In genomic region chr1:231550448-231550781, GRCh38 we compare ENCODE assay signal across 8 cellular contexts. TPM values are rescaled to one million over a fixed set of nuclear protein-coding genes. Genes with fewer than 3 reads are reported as not detected.
DNase-seq lines count a peak whose midpoint lies in the region; ATAC-seq and TF ChIP-seq lines count a peak whose summit lies in the region.

No MANE protein-coding gene starts in this region.

- no peaks in the 10 kb centered on the region for H3K36me3 ChIP-seq in cardiac muscle cell
- no peaks in the 10 kb centered on the region for H3K36me3 ChIP-seq in right atrium auricular region
- no peaks in the 10 kb centered on the region for H3K36me3 ChIP-seq in body of pancreas (replicated peaks in 1 of 2; ENCODE audit: insufficient read depth in 1 of 2, low read depth in 2 of 2)
- no peaks in the 10 kb centered on the region for H3K36me3 ChIP-seq in neural progenitor cell

- H3K4me2 ChIP-seq in neural progenitor cell: no peak overlapping the region

- H3F3A ChIP-seq in neural progenitor cell (ENCODE audit: low read depth): no peaks in the 10 kb centered on the region

- intact Hi-C loops in body of pancreas (cut with DNase I): no loop called here
- intact Hi-C loops in Right ventricle myocardium superior (cut with DNase I): no loop called here

- H3K4me3 ChIP-seq in cardiac muscle cell: no peak overlapping the region
- H3K4me3 ChIP-seq in right atrium auricular region: no peak overlapping the region
- H3K4me3 ChIP-seq in LNCaP clone FGC (ENCODE audit: low read depth, low read length): no peak overlapping the region
- no peak overlapping the region for H3K4me3 ChIP-seq in body of pancreas
- H3K4me3 ChIP-seq in neural progenitor cell: no peak overlapping the region

- no peaks in the 10 kb centered on the region for H3K4me1 Mint-ChIP-seq in neural progenitor cell

- H3K27ac ChIP-seq in cardiac muscle cell (no peak overlapping the region), right atrium auricular region (no peak overlapping the region), body of pancreas (no peak overlapping the region), neural progenitor cell (no peak overlapping the region)

- DNase-seq in cardiac muscle cell (ENCODE audit: low read depth in 1 of 2, low spot score in 1 of 2) (peak; percentile 12 to 43), right atrium auricular region (ENCODE audit: low spot score) (no peak), LNCaP clone FGC (ENCODE audit: low read depth) (no peak), body of pancreas (peak in 2 of 4 donors; percentile 16 to 26), neural progenitor cell (ENCODE audit: low spot score) (peak; percentile 39), Right ventricle myocardium superior (no peak)

- no peak overlapping the region for H3K27ac Mint-ChIP-seq in neural progenitor cell

- TF ChIP-seq CTCF in cardiac muscle cell (IDR thresholded peaks at IDR 0.05; ENCODE audit: low read depth, low read length) (peak; percentile 48), right atrium auricular region (IDR thresholded peaks at IDR 0.05) (peak in 1 of 2 donors; percentile 45), LNCaP clone FGC (IDR thresholded peaks at IDR 0.05; ENCODE audit: control insufficient read depth, extremely low read depth, insufficient read depth) (peak; percentile 56), body of pancreas (IDR thresholded peaks at IDR 0.05) (peak in 6 of 7 experiments; percentile 18 to 42 (median 34)), neural progenitor cell (IDR thresholded peaks at IDR 0.05) (peak; percentile 55)

- H3K9me3 ChIP-seq in cardiac muscle cell (ENCODE audit: low read depth): no peaks in the 10 kb centered on the region
- no peaks in the 10 kb centered on the region for H3K9me3 ChIP-seq in right atrium auricular region
- no peaks in the 10 kb centered on the region for H3K9me3 ChIP-seq in body of pancreas
- no peaks in the 10 kb centered on the region for H3K9me3 ChIP-seq in neural progenitor cell (ENCODE audit: low read depth)

- peaks cover 3% of the 10 kb centered on the region for H3K27me3 Mint-ChIP-seq in neural progenitor cell (ENCODE audit: insufficient read depth, low read depth)

- H3K9me3 Mint-ChIP-seq in neural progenitor cell: no peaks in the 10 kb centered on the region

- 48 to 55% methylated on average over 2 of the region's 2 CpGs for WGBS in body of pancreas, 2 donors

- no peak overlapping the region for H3K9ac ChIP-seq in neural progenitor cell

- H3K4me3 Mint-ChIP-seq in neural progenitor cell: no peak overlapping the region

- ATAC-seq in body of pancreas: no peak
- no peak for ATAC-seq in HG03045 (IDR thresholded peaks at IDR 0.05; ENCODE audit: unreplicated experiment)
- no peak for ATAC-seq in Right ventricle myocardium superior (ENCODE audit: poor library complexity)
- no peak for ATAC-seq in HG03196 (IDR thresholded peaks at IDR 0.05; ENCODE audit: unreplicated experiment)

- peaks cover 3% of the 10 kb centered on the region for H3K4me1 ChIP-seq in cardiac muscle cell (ENCODE audit: low read depth)
- peaks cover 0 to 20% of the 10 kb centered on the region in 2 donors for H3K4me1 ChIP-seq in right atrium auricular region
- no peaks in the 10 kb centered on the region for H3K4me1 ChIP-seq in body of pancreas
- H3K4me1 ChIP-seq in neural progenitor cell: no peaks in the 10 kb centered on the region

- H3K36me3 Mint-ChIP-seq in neural progenitor cell: peaks cover 8% of the 10 kb centered on the region

- H3K27me3 ChIP-seq in cardiac muscle cell (no peaks in the 10 kb centered on the region), right atrium auricular region (no peaks in the 10 kb centered on the region), body of pancreas (no peaks in the 10 kb centered on the region), neural progenitor cell (no peaks in the 10 kb centered on the region)

- peaks cover 5% of the 10 kb centered on the region for H3K79me2 ChIP-seq in neural progenitor cell (ENCODE audit: low read depth)

- peaks cover 14% of the 10 kb centered on the region for H4K20me1 ChIP-seq in neural progenitor cell (ENCODE audit: low read depth)

- H2AFZ ChIP-seq in neural progenitor cell (replicated peaks): no peak overlapping the region

- no peak for TF ChIP-seq POLR2A in body of pancreas (IDR thresholded peaks at IDR 0.05)

RNA-seq across cellular contexts. Expression of gene TSNAX, which starts 21.9 kb away (rescaled TPM):
- total RNA-seq in cardiac muscle cell (18.9 and 29.9 TPM in 2 replicates), right atrium auricular region (10 to 100 TPM; 19.5 to 26.3 TPM), body of pancreas (10 to 100 TPM in 1 of 2 donors, 1 to 10 TPM in 1; 4.0 to 11.9 TPM), neural progenitor cell (ENCODE audit: low replicate concordance) (38.0 and 61.0 TPM in 2 replicates), Right ventricle myocardium superior (22.8 TPM)
- polyA plus RNA-seq in cardiac muscle cell: 40.3 and 44.5 TPM in 2 replicates

Comparison
In these comparisons a context has a peak if more than half of its experiments do, and no peak if none do; other contexts are left out.
1. DNase-seq: peak in cardiac muscle cell (2 of 2) and neural progenitor cell (single experiment); none in right atrium auricular region (single experiment), LNCaP clone FGC (single experiment) and Right ventricle myocardium superior (single experiment).